ENCODE assay signal across 16 cellular contexts in genomic region chr2:167827352-167828097, GRCh38.
"Had no signal": no experiment of that assay in that cellular context is flagged by ENCODE, and none has a peak within 500 bp of the region (broad histone marks: within the 10 kb centered on the region; RNA-seq: fewer than 3 reads in every experiment).

No MANE protein-coding gene starts in this region.

- H3K4me1 ChIP-seq: colonic mucosa, tibial artery, vagina had no signal

- H3K27me3 ChIP-seq: colonic mucosa, tibial artery, vagina had no signal

- H3K36me3 ChIP-seq: colonic mucosa, tibial artery, vagina had no signal

- H3K9me3 ChIP-seq: colonic mucosa, tibial artery, vagina had no signal

- H3K4me3 ChIP-seq: colonic mucosa, tibial artery, vagina had no signal

- H3K27ac ChIP-seq: colonic mucosa, tibial artery, vagina had no signal

- ATAC-seq: activated CD8-positive, alpha-beta T cell treated with anti-CD3 and anti-CD28 coated beads, Interleukin-2, amount 10 ng/mL, durations not matched to agents 7 days and 5 days; esophagus mucosa; stimulated activated naive B cell treated with anti-CD40 and anti-IgM and Interleukin-4, amounts not matched to agents 10 μg/mL and 1 μg/mL and 100 μg/mL, for 72 hours had no signal

- FAIRE-seq: kidney had no signal

- DNase-seq: activated CD4-positive, alpha-beta T cell treated with anti-CD3 and anti-CD28 coated beads, Interleukin-2, amount 10 ng/mL, durations not matched to agents 24 days and 14 days; activated CD4-positive, CD25-positive, alpha-beta regulatory T cell; activated CD8-positive, alpha-beta memory T cell treated with anti-CD3 and anti-CD28 coated beads, Interleukin-2, amount 50 U/mL, for 4 hours; activated CD8-positive, alpha-beta T cell treated with anti-CD3 and anti-CD28 coated beads, Interleukin-2, amount 10 ng/mL, durations not matched to agents 7 days and 5 days; activated effector memory CD4-positive, alpha-beta T cell treated with anti-CD3 and anti-CD28 coated beads, Interleukin-2, amount 50 U/mL, for 16 hours; activated T-cell treated with anti-CD3 and anti-CD28 coated beads, Interleukin-2, amount 50 U/mL, for 48 hours; amniotic stem cell; central memory CD4-positive, alpha-beta T cell; colonic mucosa; hypothalamus; kidney; occipital lobe; stimulated activated naive B cell treated with anti-CD40 and anti-IgM and Interleukin-4, amounts not matched to agents 10 μg/mL and 1 μg/mL and 100 μg/mL, for 72 hours; tibial artery had no signal
